ENCODE assay signal across 27 cellular contexts in genomic region chrX:31166416-31166815, GRCh38.
DNase-seq lines count a peak whose midpoint lies in the region; ATAC-seq and TF ChIP-seq lines count a peak whose summit lies in the region.
"Had no signal": no experiment of that assay in that cellular context is flagged by ENCODE, and none has a peak within 500 bp of the region (broad histone marks: within the 10 kb centered on the region; RNA-seq: fewer than 3 reads in every experiment).

No MANE protein-coding gene starts in this region.

- CTCF ChIA-PET in WTC11 (lab: Charles Lee): no interaction called here

- no peak overlapping the region for H3K4ac ChIP-seq in mesenchymal stem cell (ENCODE audit: low read depth in 1 of 2, low read length in 2 of 2)

- no peaks in the 10 kb centered on the region for H3K79me1 ChIP-seq in mesenchymal stem cell (replicated peaks; ENCODE audit: low read length, poor library complexity, severe bottlenecking)

- no peak for TF ChIP-seq EP300 in suprapubic skin (IDR thresholded peaks at IDR 0.05)

- H3K27me3 ChIP-seq in mesenchymal stem cell (ENCODE audit: control insufficient read depth in 1 of 2, insufficient read depth in 1 of 2, low read length in 2 of 2) (no peaks in the 10 kb centered on the region), suprapubic skin (no peaks in the 10 kb centered on the region)

- H3K36me3 Mint-ChIP-seq in WTC11 (peaks cover 14% of the 10 kb centered on the region), chondrocyte (ENCODE audit: low read depth) (peaks cover 38% of the 10 kb centered on the region)
- H3K36me3 Mint-ChIP-seq: CD4-positive, CD25-positive, alpha-beta regulatory T cell had no signal

- H3K4me1 Mint-ChIP-seq in WTC11 (peaks cover 8% of the 10 kb centered on the region), chondrocyte (ENCODE audit: low read depth) (peaks cover 12% of the 10 kb centered on the region)
- H3K4me1 Mint-ChIP-seq: CD4-positive, CD25-positive, alpha-beta regulatory T cell had no signal

- no peak overlapping the region for H2BK5ac ChIP-seq in mesenchymal stem cell (ENCODE audit: low read depth, low read length, poor library complexity, severe bottlenecking)

- no peak overlapping the region for H3K4me3 Mint-ChIP-seq in WTC11
- H3K4me3 Mint-ChIP-seq in chondrocyte (ENCODE audit: unreplicated experiment): no peak overlapping the region
- H3K4me3 Mint-ChIP-seq: CD4-positive, CD25-positive, alpha-beta regulatory T cell; IgD-negative memory B cell had no signal

- no peak overlapping the region for H3K23ac ChIP-seq in mesenchymal stem cell (ENCODE audit: low read length in 2 of 2)

- H4K8ac ChIP-seq in mesenchymal stem cell (ENCODE audit: low read length): no peak overlapping the region

- ATAC-seq in WTC11: peak; percentile 32
- no peak for ATAC-seq in GM19395 (IDR thresholded peaks at IDR 0.05; ENCODE audit: unreplicated experiment)
- no peak for ATAC-seq in HG02870 (IDR thresholded peaks at IDR 0.05; ENCODE audit: unreplicated experiment)
- ATAC-seq: GM12878, HCT116, Panc1 had no signal

- no peak overlapping the region for H2AK5ac ChIP-seq in mesenchymal stem cell (ENCODE audit: low read length, severe bottlenecking)

- no peak overlapping the region for H2AFZ ChIP-seq in mesenchymal stem cell (ENCODE audit: low read depth, low read length)

- no peaks in the 10 kb centered on the region for H3K27me3 Mint-ChIP-seq in WTC11 (ENCODE audit: low read depth)
- no peaks in the 10 kb centered on the region for H3K27me3 Mint-ChIP-seq in chondrocyte (ENCODE audit: low read depth)
- H3K27me3 Mint-ChIP-seq: CD4-positive, CD25-positive, alpha-beta regulatory T cell; IgD-negative memory B cell had no signal

- 84% methylated on average over 5 of the region's 5 CpGs for WGBS in mesenchymal stem cell
- 81% methylated on average over 5 of the region's 5 CpGs for WGBS in suprapubic skin

- H3K9me3 Mint-ChIP-seq in WTC11 (peaks cover 19% of the 10 kb centered on the region), chondrocyte (ENCODE audit: low read depth) (peaks cover 17% of the 10 kb centered on the region)

- H4K91ac ChIP-seq in mesenchymal stem cell (ENCODE audit: low read length): no peak overlapping the region

- no peak overlapping the region for H3K18ac ChIP-seq in mesenchymal stem cell (ENCODE audit: low read depth in 1 of 2, low read length in 2 of 2)

- POLR2A ChIA-PET in WTC11 (lab: Charles Lee): no interaction called here

- no peak overlapping the region for H2BK15ac ChIP-seq in mesenchymal stem cell (ENCODE audit: low read depth, poor library complexity, severe bottlenecking)

- H3K27ac Mint-ChIP-seq in WTC11 (no peak overlapping the region), chondrocyte (ENCODE audit: unreplicated experiment) (peak overlapping the region; percentile 50)
- H3K27ac Mint-ChIP-seq: CD4-positive, CD25-positive, alpha-beta regulatory T cell; IgD-negative memory B cell had no signal

- H3K27ac ChIP-seq in mesenchymal stem cell (ENCODE audit: low read length, poor library complexity, severe bottlenecking) (no peak overlapping the region), suprapubic skin (peak overlapping the region; percentile 29)
- H3K27ac ChIP-seq: BLaER1, HL-60, KMS-11, RWPE1 had no signal

- no peaks in the 10 kb centered on the region for H3K4me1 ChIP-seq in mesenchymal stem cell (ENCODE audit: control insufficient read depth, insufficient read depth, low read depth, low read length)
- H3K4me1 ChIP-seq in suprapubic skin: no peaks in the 10 kb centered on the region
- H3K4me1 ChIP-seq: BLaER1 had no signal

- TF ChIP-seq CTCF in WTC11 (IDR thresholded peaks at IDR 0.05): no peak
- no peak for TF ChIP-seq CTCF in chondrocyte (IDR thresholded peaks at IDR 0.05)
- TF ChIP-seq CTCF in suprapubic skin (IDR thresholded peaks at IDR 0.05): no peak

- H2BK12ac ChIP-seq in mesenchymal stem cell (ENCODE audit: low read length in 2 of 2): no peak overlapping the region

- H3K14ac ChIP-seq in mesenchymal stem cell (ENCODE audit: low read length in 2 of 2): no peak overlapping the region

- no peaks in the 10 kb centered on the region for H3K36me3 ChIP-seq in mesenchymal stem cell (ENCODE audit: control insufficient read depth in 1 of 2, insufficient read depth in 2 of 2, low read depth in 1 of 2, low read length in 2 of 2)
- no peaks in the 10 kb centered on the region for H3K36me3 ChIP-seq in suprapubic skin

- no peak for TF ChIP-seq POLR2A in suprapubic skin (IDR thresholded peaks at IDR 0.05)

- H3K4me3 ChIP-seq in mesenchymal stem cell (ENCODE audit: insufficient read depth in 1 of 2, low read depth in 1 of 2, low read length in 2 of 2) (no peak overlapping the region), suprapubic skin (no peak overlapping the region)
- H3K4me3 ChIP-seq: BLaER1, GM12878 had no signal

- H3K4me2 ChIP-seq in mesenchymal stem cell (ENCODE audit: low read length, poor library complexity, severe bottlenecking): no peak overlapping the region
- H3K4me2 ChIP-seq: BLaER1, KMS-11 had no signal

- no peak for DNase-seq in WTC11 (ENCODE audit: low spot score)
- DNase-seq in chondrocyte (ENCODE audit: low spot score): no peak
- peak; percentile 28 for DNase-seq in mesenchymal stem cell
- no peak for DNase-seq in suprapubic skin (ENCODE audit: low spot score in 2 of 2)
- no peak for DNase-seq in mucosa of gallbladder (ENCODE audit: low spot score)
- DNase-seq in AML-193 (lab: John Stamatoyannopoulos, UW): no peak
- DNase-seq: CD4-positive, CD25-positive, alpha-beta regulatory T cell; DMS153; GDM1; MM.1S; NCI-H1417 treated with DMSO at 0.1 percent for 48 hours; NCI-H1694 treated with DMSO at 0.1 percent for 48 hours; NCI-H2081; NCI-H2227 treated with DMSO at 0.1 percent for 48 hours; NCI-H510A; NCI-H69; SHP77 had no signal

- no peaks in the 10 kb centered on the region for H3K9me3 ChIP-seq in mesenchymal stem cell (ENCODE audit: control insufficient read depth, low read length)
- no peaks in the 10 kb centered on the region for H3K9me3 ChIP-seq in suprapubic skin

- no peak overlapping the region for H2BK120ac ChIP-seq in mesenchymal stem cell (ENCODE audit: low read depth, low read length)

- no peak overlapping the region for H3K9ac ChIP-seq in mesenchymal stem cell (ENCODE audit: low read length)
- H3K9ac ChIP-seq: BLaER1, KMS-11 had no signal

TF ChIP-seq in WTC11, 78 proteins besides CTCF, POLR2A, EP300 and RAD21:
- no peak for TF ChIP-seq NR1H2 (CRISPR knock-in tag; IDR thresholded peaks at IDR 0.05)
- no peak for TF ChIP-seq TEAD4 (CRISPR knock-in tag; IDR thresholded peaks at IDR 0.05)
- TF ChIP-seq ZBTB21 (CRISPR knock-in tag; IDR thresholded peaks at IDR 0.05; ENCODE audit: borderline replicate concordance): no peak
- no peak for TF ChIP-seq ZNF121 (CRISPR knock-in tag; IDR thresholded peaks at IDR 0.05)
- no peak for TF ChIP-seq JAZF1 (CRISPR knock-in tag; IDR thresholded peaks at IDR 0.05)
- TF ChIP-seq ESRRA (CRISPR knock-in tag; IDR thresholded peaks at IDR 0.05; ENCODE audit: borderline replicate concordance): no peak
- no peak for TF ChIP-seq ERG (CRISPR knock-in tag; IDR thresholded peaks at IDR 0.05)
